ENCODE assay signal across 20 cellular contexts in genomic region chr20:17602493-17602892, GRCh38.
"Had no signal": no experiment of that assay in that cellular context is flagged by ENCODE, and none has a peak within 500 bp of the region (broad histone marks: within the 10 kb centered on the region; RNA-seq: fewer than 3 reads in every experiment).

No MANE protein-coding gene starts in this region.

- H3K27me3 ChIP-seq: esophagus squamous epithelium, suprapubic skin had no signal

- DNase-seq: activated CD4-positive, alpha-beta T cell treated with anti-CD3 and anti-CD28 coated beads, Interleukin-2, amount 10 ng/mL, durations not matched to agents 24 days and 14 days; activated CD8-positive, alpha-beta T cell treated with anti-CD3 and anti-CD28 coated beads, Interleukin-2, amount 10 ng/mL, durations not matched to agents 7 days and 5 days; activated naive CD4-positive, alpha-beta T cell treated with anti-CD3 and anti-CD28 coated beads, Interleukin-2, amount 10 ng/mL, durations not matched to agents 7 days and 5 days; activated T-cell treated with anti-CD3 and anti-CD28 coated beads, Interleukin-2, amount 50 U/mL, for 4 hours; aorta; cerebellar nuclear complex; effector CD8-positive, alpha-beta T cell; esophagus squamous epithelium; lower lobe of right lung; nucleus accumbens; posterior cingulate gyrus; retina; stimulated activated CD4-positive, alpha-beta T cell treated with anti-CD3 and anti-CD28 coated beads, Interleukin-2, amount 100 ng/mL, for 24 hours; stimulated activated naive CD8-positive, alpha-beta T cell treated with anti-CD3 and anti-CD28 coated beads, Interleukin-15, Interleukin-2, amounts not matched to agents 100 U/mL and 50 U/mL, for 24 hours; T-helper 1 cell; T-helper 9 cell had no signal

- H3K27ac Mint-ChIP-seq: activated CD4-positive, alpha-beta T cell treated with anti-CD3 and anti-CD28 coated beads, Interleukin-2, amount 10 ng/mL, durations not matched to agents 24 days and 14 days; activated naive CD4-positive, alpha-beta T cell treated with anti-CD3 and anti-CD28 coated beads, Interleukin-2, amount 10 ng/mL, durations not matched to agents 7 days and 5 days; dendritic cell treated with granulocyte-macrophage colony-stimulating factor and Interleukin-4, amounts not matched to agents 40 ng/mL and 50 ng/mL, for 4 days had no signal

- ATAC-seq: activated CD8-positive, alpha-beta T cell treated with anti-CD3 and anti-CD28 coated beads, Interleukin-2, amount 10 ng/mL, durations not matched to agents 7 days and 5 days; activated T-cell treated with anti-CD3 and anti-CD28 coated beads, Interleukin-2, amount 50 U/mL, for 4 hours; lower lobe of right lung; stimulated activated naive CD8-positive, alpha-beta T cell treated with anti-CD3 and anti-CD28 coated beads, Interleukin-15, Interleukin-2, amounts not matched to agents 100 U/mL and 50 U/mL, for 24 hours had no signal

- H3K9me3 Mint-ChIP-seq: activated CD4-positive, alpha-beta T cell treated with anti-CD3 and anti-CD28 coated beads, Interleukin-2, amount 10 ng/mL, durations not matched to agents 24 days and 14 days; activated naive CD4-positive, alpha-beta T cell treated with anti-CD3 and anti-CD28 coated beads, Interleukin-2, amount 10 ng/mL, durations not matched to agents 7 days and 5 days; activated T-cell treated with anti-CD3 and anti-CD28 coated beads, Interleukin-2, amount 50 U/mL, for 4 hours; dendritic cell treated with granulocyte-macrophage colony-stimulating factor and Interleukin-4, amounts not matched to agents 40 ng/mL and 50 ng/mL, for 4 days; nephron had no signal

- H3K4me3 ChIP-seq: esophagus squamous epithelium, lower lobe of right lung, SK-N-MC, suprapubic skin had no signal

- H3K9me3 ChIP-seq: esophagus squamous epithelium, lower lobe of right lung, suprapubic skin had no signal

- H3K4me3 Mint-ChIP-seq: activated CD4-positive, alpha-beta T cell treated with anti-CD3 and anti-CD28 coated beads, Interleukin-2, amount 10 ng/mL, durations not matched to agents 24 days and 14 days; activated CD8-positive, alpha-beta T cell treated with anti-CD3 and anti-CD28 coated beads, Interleukin-2, amount 10 ng/mL, durations not matched to agents 7 days and 5 days; activated naive CD4-positive, alpha-beta T cell treated with anti-CD3 and anti-CD28 coated beads, Interleukin-2, amount 10 ng/mL, durations not matched to agents 7 days and 5 days; activated T-cell treated with anti-CD3 and anti-CD28 coated beads, Interleukin-2, amount 50 U/mL, for 4 hours; dendritic cell treated with granulocyte-macrophage colony-stimulating factor and Interleukin-4, amounts not matched to agents 40 ng/mL and 50 ng/mL, for 4 days; nephron had no signal

- H3K27me3 Mint-ChIP-seq: activated CD4-positive, alpha-beta T cell treated with anti-CD3 and anti-CD28 coated beads, Interleukin-2, amount 10 ng/mL, durations not matched to agents 24 days and 14 days; activated naive CD4-positive, alpha-beta T cell treated with anti-CD3 and anti-CD28 coated beads, Interleukin-2, amount 10 ng/mL, durations not matched to agents 7 days and 5 days; dendritic cell treated with granulocyte-macrophage colony-stimulating factor and Interleukin-4, amounts not matched to agents 40 ng/mL and 50 ng/mL, for 4 days had no signal

- H3K27ac ChIP-seq: lower lobe of right lung, SK-N-MC, suprapubic skin had no signal
